In genomic region chr17:44533533-44534246, GRCh38 we compare ENCODE assay signal across 8 cellular contexts. TPM values are rescaled to one million over a fixed set of nuclear protein-coding genes. Genes with fewer than 3 reads are reported as not detected.
DNase-seq lines count a peak whose midpoint lies in the region; ATAC-seq and TF ChIP-seq lines count a peak whose summit lies in the region.

No MANE protein-coding gene starts in this region.

- peaks cover 42% of the 10 kb centered on the region for H3K4me1 Mint-ChIP-seq in osteocyte (ENCODE audit: unreplicated experiment)

- no peaks in the 10 kb centered on the region for H3K36me3 ChIP-seq in SK-N-SH (replicated peaks in 1 of 2; ENCODE audit: control insufficient read depth in 1 of 2, insufficient read depth in 2 of 2, low read length in 1 of 2)
- H3K36me3 ChIP-seq in thyroid gland, result no peaks in the 10 kb centered on the region

- peak; percentile 91 for DNase-seq in GM10248 (ENCODE audit: extremely low spot score)
- peak; percentile 87 for DNase-seq in NCI-H1092 (lab: John Stamatoyannopoulos, UW)
- DNase-seq in SK-N-SH, result peak; percentile 94
- peak; percentile 86 for DNase-seq in activated naive CD4-positive, alpha-beta T cell treated with Interleukin-2 at 50 U/mL for 16 hours
- peak; percentile 39 for DNase-seq in glomerular endothelial cell (ENCODE audit: extremely low read depth, low read depth, low spot score)
- peak; percentile 97 for DNase-seq in osteocyte (ENCODE audit: extremely low spot score, unreplicated experiment)
- peak; percentile 77 to 81 for DNase-seq in thyroid gland

- no peaks in the 10 kb centered on the region for H3K27me3 ChIP-seq in SK-N-SH (ENCODE audit: insufficient read depth)
- H3K27me3 ChIP-seq in thyroid gland, result no peaks in the 10 kb centered on the region

- TF ChIP-seq POLR2A in thyroid gland (IDR thresholded peaks at IDR 0.05), result no peak

- intact Hi-C loops in thyroid gland (cut with DNase I), result loop anchor here (5.0 kb wide), 1 partner anchor 104 kb away; no protein-coding TSS in a partner anchor

- no peaks in the 10 kb centered on the region for H3K36me3 Mint-ChIP-seq in osteocyte (ENCODE audit: unreplicated experiment)

- CTCF ChIA-PET in GM10248 (lab: Yijun Ruan, JAX), result interaction anchor here (0.7 to 6.4 kb wide), 43 partner anchors 10 to 595 kb away, joined by 3 to 60 read pairs (median 4); partner anchors contain the start of gene DBF4B
- CTCF ChIA-PET in SK-N-SH (lab: Yijun Ruan, JAX), result interaction anchor here (0.6 to 4.5 kb wide), 47 partner anchors 8 to 648 kb away, joined by 3 to 56 read pairs (median 4); partner anchors contain the start of genes DBF4B, FZD2, GPATCH8 and MEIOC

- no peaks in the 10 kb centered on the region for H3K9me3 ChIP-seq in SK-N-SH
- no peaks in the 10 kb centered on the region for H3K9me3 ChIP-seq in thyroid gland

- H3K27ac ChIP-seq in SK-N-SH (ENCODE audit: low read depth in 2 of 2, low read length in 1 of 2), result 0 out of 4 replicates have a peak overlapping the region, but pooled peaks of 1 of the 2 experiments have one; percentile 4
- H3K27ac ChIP-seq in thyroid gland, result peak overlapping the region in 1 of 3 donors; percentile 46

- no peaks in the 10 kb centered on the region for H4K20me1 ChIP-seq in SK-N-SH (ENCODE audit: insufficient read depth)

- no peaks in the 10 kb centered on the region for H3K27me3 Mint-ChIP-seq in osteocyte (ENCODE audit: unreplicated experiment)

- 46% methylated on average over 13 of the region's 21 CpGs for WGBS in SK-N-SH (ENCODE audit: low lambda C conversion rate)
- 45 to 49% methylated on average over 21 of the region's 21 CpGs for WGBS in thyroid gland, 2 donors

- POLR2A ChIA-PET in GM10248 (lab: Yijun Ruan, JAX) (interaction anchor here (0.7 kb wide), 1 partner anchor 158 kb away, joined by 3 read pairs; no protein-coding TSS in a partner anchor), SK-N-SH (lab: Yijun Ruan, JAX) (no interaction called here)

- TF ChIP-seq EP300 in SK-N-SH (IDR thresholded peaks at IDR 0.05; ENCODE audit: borderline replicate concordance in 1 of 2, low read depth in 1 of 2, low read length in 1 of 2), result no peak

- no peak overlapping the region; a peak in 1 of 4 replicates for H3K4me3 ChIP-seq in SK-N-SH (ENCODE audit: low read depth in 2 of 2, low read length in 1 of 2)
- H3K4me3 ChIP-seq in thyroid gland (replicated peaks in 1 of 3), result no peak overlapping the region

- peaks cover 6% of the 10 kb centered on the region for H3F3A ChIP-seq in SK-N-SH (replicated peaks; ENCODE audit: insufficient read depth)

- H2AFZ ChIP-seq in SK-N-SH (ENCODE audit: low read depth), result peak overlapping the region; percentile 83

- H3K9me3 Mint-ChIP-seq in osteocyte (ENCODE audit: unreplicated experiment), result no peaks in the 10 kb centered on the region

- TF ChIP-seq CTCF in GM10248 (IDR thresholded peaks at IDR 0.05; ENCODE audit: control extremely low read depth, extremely low read depth, low read depth, missing control alignments), result peak; percentile 96
- TF ChIP-seq CTCF in SK-N-SH (IDR thresholded peaks at IDR 0.05), result peak; percentile 96
- peak; percentile 99 for TF ChIP-seq CTCF in osteocyte (IDR thresholded peaks at IDR 0.05)
- TF ChIP-seq CTCF in thyroid gland (IDR thresholded peaks at IDR 0.05), result peak; percentile 51 to 82 (median 74)

- peak overlapping the region; percentile 86 for H3K27ac Mint-ChIP-seq in osteocyte (ENCODE audit: unreplicated experiment)

- H3K4me3 Mint-ChIP-seq in osteocyte (ENCODE audit: unreplicated experiment), result peak overlapping the region; percentile 30

- H3K4me2 ChIP-seq in SK-N-SH, result no peak overlapping the region

- ATAC-seq in GM19324 (IDR thresholded peaks at IDR 0.05; ENCODE audit: low FRiP score, unreplicated experiment), result no peak

- TF ChIP-seq RAD21 in SK-N-SH (IDR thresholded peaks at IDR 0.05; ENCODE audit: low read length), result peak; percentile 96

- peak overlapping the region; percentile 37; the same call in 1 of the 2 replicates for H3K9ac ChIP-seq in SK-N-SH

- H3K4me1 ChIP-seq in SK-N-SH (ENCODE audit: control insufficient read depth in 1 of 2, insufficient read depth in 2 of 2, low read depth in 1 of 2, low read length in 1 of 2), result peaks cover 6 to 7% of the 10 kb centered on the region in 2 experiments; a peak in 1 of 4 replicates
- H3K4me1 ChIP-seq in thyroid gland, result peaks cover 0 to 9% of the 10 kb centered on the region in 2 donors

- H3K79me2 ChIP-seq in SK-N-SH (ENCODE audit: insufficient read depth), result no peaks in the 10 kb centered on the region

- no peaks in the 10 kb centered on the region for H3K9me2 ChIP-seq in SK-N-SH

TF ChIP-seq in SK-N-SH, 30 proteins besides CTCF, POLR2A, EP300 and RAD21 (continues in another document):
- TF ChIP-seq JUND (IDR thresholded peaks at IDR 0.05) (no peak; the same call in 1 of the 2 replicates), ZBTB33 (IDR thresholded peaks at IDR 0.05; ENCODE audit: borderline replicate concordance, low read depth) (no peak), MXI1 (IDR thresholded peaks at IDR 0.05; ENCODE audit: low read depth, low read length) (no peak), RXRA (IDR thresholded peaks at IDR 0.05; ENCODE audit: borderline replicate concordance, low read depth) (peak; percentile 23; the same call in 1 of the 2 replicates), SMC3 (IDR thresholded peaks at IDR 0.05; ENCODE audit: low read depth, low read length) (peak; percentile 100), FOXM1 (IDR thresholded peaks at IDR 0.05; ENCODE audit: low read depth) (no peak), RCOR1 (IDR thresholded peaks at IDR 0.05; ENCODE audit: low read length) (no peak), REST (IDR thresholded peaks at IDR 0.05; ENCODE audit: low read depth, low read length) (0 out of 2 replicates have a peak, but pooled peaks have one; percentile 14), NRF1 (IDR thresholded peaks at IDR 0.05; ENCODE audit: low read depth, low read length) (peak; percentile 6; the same call in 1 of the 2 replicates), SIN3A (IDR thresholded peaks at IDR 0.05; ENCODE audit: borderline replicate concordance, low read depth, low read length) (peak; percentile 38; the same call in 1 of the 2 replicates), ELF1 (IDR thresholded peaks at IDR 0.05) (no peak)
- TF ChIP-seq, protein P1, sequence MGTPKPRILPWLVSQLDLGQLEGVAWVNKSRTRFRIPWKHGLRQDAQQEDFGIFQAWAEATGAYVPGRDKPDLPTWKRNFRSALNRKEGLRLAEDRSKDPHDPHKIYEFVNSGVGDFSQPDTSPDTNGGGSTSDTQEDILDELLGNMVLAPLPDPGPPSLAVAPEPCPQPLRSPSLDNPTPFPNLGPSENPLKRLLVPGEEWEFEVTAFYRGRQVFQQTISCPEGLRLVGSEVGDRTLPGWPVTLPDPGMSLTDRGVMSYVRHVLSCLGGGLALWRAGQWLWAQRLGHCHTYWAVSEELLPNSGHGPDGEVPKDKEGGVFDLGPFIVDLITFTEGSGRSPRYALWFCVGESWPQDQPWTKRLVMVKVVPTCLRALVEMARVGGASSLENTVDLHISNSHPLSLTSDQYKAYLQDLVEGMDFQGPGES (IDR thresholded peaks at IDR 0.05; ENCODE audit: low read depth, low read length), result no peak

RNA-seq across cellular contexts. Expression of gene FZD2, which starts 23.6 kb away (rescaled TPM):
- 28.9 and 35.1 TPM in 2 replicates for polyA plus RNA-seq in SK-N-SH (2012; rRNA removed)
- polyA plus RNA-seq in SK-N-SH (2012; cell fraction: cytosol; rRNA removed), result 12.4 and 23.5 TPM in 2 replicates
- 17.0 and 19.2 TPM in 2 replicates for polyA plus RNA-seq in SK-N-SH (2012; cell fraction: nucleus; rRNA removed)
- total RNA-seq in glomerular endothelial cell, result 2.8 and 4.5 TPM in 2 replicates
- 203 and 207 TPM in 2 replicates for total RNA-seq in osteocyte
- total RNA-seq in thyroid gland, result 1 to 10 TPM; 1.8 to 7.1 (median 4.5) TPM

RNA-seq across cellular contexts. Expression of gene GPATCH8, which starts 30.5 kb away (rescaled TPM):
- 12.7 and 15.2 TPM in 2 replicates for polyA plus RNA-seq in SK-N-SH (2012; rRNA removed)
- polyA plus RNA-seq in SK-N-SH (2012; cell fraction: cytosol; rRNA removed), result 10.5 and 10.9 TPM in 2 replicates
- 19.6 and 31.5 TPM in 2 replicates for polyA plus RNA-seq in SK-N-SH (2012; cell fraction: nucleus; rRNA removed)
- total RNA-seq in glomerular endothelial cell, result 20.6 and 26.4 TPM in 2 replicates
- 52.6 and 57.1 TPM in 2 replicates for total RNA-seq in osteocyte
- total RNA-seq in thyroid gland, result 100 to 1,000 TPM in 1 of 4 donors, 10 to 100 TPM in 3; 52.7 to 106 (median 57.7) TPM

Comparison
In these comparisons a context has a peak if more than half of its experiments do, and no peak if none do; other contexts are left out.
1. DNase-seq: peak in every context shown above with its lines; median percentile 97 in osteocyte; 94 in SK-N-SH; 91 in GM10248; 87 in NCI-H1092; 86 in activated naive CD4-positive, alpha-beta T cell treated with Interleukin-2 at 50 U/mL for 16 hours; 79 in thyroid gland; 39 in glomerular endothelial cell.
2. RNA of gene FZD2, which starts 23.6 kb away (total RNA-seq): 203 to 207 TPM in osteocyte; 1.8 to 7.1 TPM in thyroid gland and 2.8 to 4.5 TPM in glomerular endothelial cell; every median in the first group is over 10 times any median in the second.
3. Peak in every context shown above with its lines, with median percentiles within 50 percentile points of each other: CTCF ChIP-seq.